In the genomic region with DNA sequence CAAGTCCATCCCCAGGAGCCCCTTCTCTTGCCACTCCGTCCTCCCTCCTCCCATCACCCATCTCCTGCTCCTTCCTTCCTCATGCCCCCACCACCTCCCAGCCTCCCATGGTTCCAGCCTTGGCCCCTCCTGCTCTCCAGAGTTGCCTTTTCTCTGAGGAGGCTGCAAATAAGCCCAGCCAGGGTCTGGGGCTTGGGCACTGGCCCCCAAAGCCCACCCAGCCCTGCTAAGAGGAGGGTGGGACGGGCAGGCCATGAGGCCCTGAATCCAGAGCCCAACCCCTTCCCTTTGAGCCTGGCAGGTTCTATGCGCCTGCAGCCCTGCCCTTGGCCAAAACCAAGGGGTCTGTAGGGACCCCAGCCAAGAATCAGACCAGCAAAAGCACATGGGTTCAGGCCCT, we compare ENCODE assay signal across 26 cellular contexts.
DNase-seq lines count a peak whose midpoint lies in the region; ATAC-seq and TF ChIP-seq lines count a peak whose summit lies in the region.
"Had no signal": no experiment of that assay in that cellular context is flagged by ENCODE, and none has a peak within 500 bp of the region (broad histone marks: within the 10 kb centered on the region; RNA-seq: fewer than 3 reads in every experiment).

No MANE protein-coding gene starts in this region.

- no peaks in the 10 kb centered on the region for H3K36me3 Mint-ChIP-seq in activated T-cell treated with anti-CD3 and anti-CD28 coated beads, Interleukin-2, amount 50 U/mL, for 24 hours (ENCODE audit: low read depth)
- no peaks in the 10 kb centered on the region for H3K36me3 Mint-ChIP-seq in neural crest cell (ENCODE audit: low read depth)
- H3K36me3 Mint-ChIP-seq in stimulated activated effector memory CD8-positive, alpha-beta T cell treated with anti-CD3 and anti-CD28 coated beads, Interleukin-12 subunit alpha, Interleukin-12 subunit beta, amount 100 ng/mL, for 72 hours = peaks cover 10% of the 10 kb centered on the region
- H3K36me3 Mint-ChIP-seq: brain, T-cell had no signal

- peak overlapping the region; percentile 60 for H3K4me3 Mint-ChIP-seq in activated T-cell treated with anti-CD3 and anti-CD28 coated beads, Interleukin-2, amount 50 U/mL, for 24 hours
- H3K4me3 Mint-ChIP-seq in neural crest cell = no peak overlapping the region
- no peak overlapping the region for H3K4me3 Mint-ChIP-seq in stimulated activated effector memory CD8-positive, alpha-beta T cell treated with anti-CD3 and anti-CD28 coated beads, Interleukin-12 subunit alpha, Interleukin-12 subunit beta, amount 100 ng/mL, for 72 hours
- H3K4me3 Mint-ChIP-seq: activated CD8-positive, alpha-beta T cell treated with anti-CD3 and anti-CD28 coated beads for 36 hours; brain; effector memory CD8-positive, alpha-beta T cell; GM23338 had no signal

- no peaks in the 10 kb centered on the region for H3K27me3 Mint-ChIP-seq in activated T-cell treated with anti-CD3 and anti-CD28 coated beads, Interleukin-2, amount 50 U/mL, for 24 hours
- H3K27me3 Mint-ChIP-seq in neural crest cell (ENCODE audit: low read depth) = no peaks in the 10 kb centered on the region
- H3K27me3 Mint-ChIP-seq: activated CD8-positive, alpha-beta T cell treated with anti-CD3 and anti-CD28 coated beads for 36 hours; activated naive CD8-positive, alpha-beta T cell treated with anti-CD3 and anti-CD28 coated beads, Interleukin-2, amount 50 U/mL, for 24 hours; brain had no signal

- H3K27ac ChIP-seq in caudate nucleus (ENCODE audit: low read depth, low read length) = peak overlapping the region; percentile 45
- peak overlapping the region; percentile 53 for H3K27ac ChIP-seq in substantia nigra (ENCODE audit: low read depth, low read length, poor library complexity, severe bottlenecking)
- H3K27ac ChIP-seq: foreskin keratinocyte, tibial artery had no signal

- H3K27ac Mint-ChIP-seq in activated T-cell treated with anti-CD3 and anti-CD28 coated beads, Interleukin-2, amount 50 U/mL, for 24 hours = peak overlapping the region; percentile 52
- peak overlapping the region; percentile 81 for H3K27ac Mint-ChIP-seq in neural crest cell (ENCODE audit: unreplicated experiment)
- no peak overlapping the region for H3K27ac Mint-ChIP-seq in stimulated activated effector memory CD8-positive, alpha-beta T cell treated with anti-CD3 and anti-CD28 coated beads, Interleukin-12 subunit alpha, Interleukin-12 subunit beta, amount 100 ng/mL, for 72 hours
- H3K27ac Mint-ChIP-seq: activated CD8-positive, alpha-beta T cell treated with anti-CD3 and anti-CD28 coated beads for 36 hours; activated naive CD8-positive, alpha-beta T cell treated with anti-CD3 and anti-CD28 coated beads, Interleukin-2, amount 50 U/mL, for 24 hours had no signal

- ATAC-seq in stimulated activated effector memory CD8-positive, alpha-beta T cell treated with anti-CD3 and anti-CD28 coated beads, Interleukin-12 subunit alpha, Interleukin-12 subunit beta, amount 100 ng/mL, for 72 hours = no peak
- ATAC-seq: activated CD8-positive, alpha-beta T cell treated with anti-CD3 and anti-CD28 coated beads for 36 hours; activated naive CD8-positive, alpha-beta T cell treated with anti-CD3 and anti-CD28 coated beads, Interleukin-2, amount 50 U/mL, for 24 hours; effector memory CD8-positive, alpha-beta T cell; esophagus mucosa; foreskin keratinocyte; GM23338; T-cell had no signal

- no peak for DNase-seq in activated T-cell treated with anti-CD3 and anti-CD28 coated beads, Interleukin-2, amount 50 U/mL, for 24 hours
- no peak for DNase-seq in activated T-cell treated with anti-CD3 and anti-CD28 coated beads, Interleukin-2, amount 50 U/mL, for 48 hours
- DNase-seq in caudate nucleus (lab: John Stamatoyannopoulos, UW) = no peak
- DNase-seq in neural crest cell (ENCODE audit: low read depth, low spot score) = no peak
- DNase-seq in substantia nigra (lab: John Stamatoyannopoulos, UW) = no peak
- DNase-seq in mucosa of gallbladder (ENCODE audit: low spot score) = no peak
- no peak for DNase-seq in stimulated activated effector memory CD8-positive, alpha-beta T cell treated with anti-CD3 and anti-CD28 coated beads, Interleukin-12 subunit alpha, Interleukin-12 subunit beta, amount 100 ng/mL, for 72 hours (ENCODE audit: low spot score in 2 of 2)
- no peak for DNase-seq in SW480 (ENCODE audit: low spot score)
- DNase-seq: 8988T; activated CD4-positive, alpha-beta T cell treated with anti-CD3 and anti-CD28 coated beads for 1 hour; activated CD8-positive, alpha-beta T cell treated with anti-CD3 and anti-CD28 coated beads for 36 hours; activated effector memory CD4-positive, alpha-beta T cell treated with anti-CD3 and anti-CD28 coated beads, Interleukin-2, amount 50 U/mL, for 16 hours; activated naive CD8-positive, alpha-beta T cell treated with anti-CD3 and anti-CD28 coated beads, Interleukin-2, amount 50 U/mL, for 24 hours; effector memory CD8-positive, alpha-beta T cell; foreskin keratinocyte; NCI-H510A; occipital lobe; SHP77 treated with DMSO at 0.1 percent for 48 hours; stimulated activated CD4-positive, alpha-beta T cell treated with anti-CD3 and anti-CD28 coated beads, Interleukin-12 subunit alpha, Interleukin-12 subunit beta, amount 100 ng/mL, for 4 hours; stimulated activated CD4-positive, alpha-beta T cell treated with anti-CD3 and anti-CD28 coated beads, Interleukin-4, amount 100 ng/mL, for 24 hours; stimulated activated naive CD4-positive, alpha-beta T cell treated with Interleukin-2 at 50 U/mL for 16 hours; T-cell had no signal

- no peak for TF ChIP-seq CTCF in neural crest cell (conservative IDR thresholded peaks at IDR 0.05)

- no peaks in the 10 kb centered on the region for H3K9me3 Mint-ChIP-seq in activated T-cell treated with anti-CD3 and anti-CD28 coated beads, Interleukin-2, amount 50 U/mL, for 24 hours
- no peaks in the 10 kb centered on the region for H3K9me3 Mint-ChIP-seq in neural crest cell
- H3K9me3 Mint-ChIP-seq in stimulated activated effector memory CD8-positive, alpha-beta T cell treated with anti-CD3 and anti-CD28 coated beads, Interleukin-12 subunit alpha, Interleukin-12 subunit beta, amount 100 ng/mL, for 72 hours = no peaks in the 10 kb centered on the region
- H3K9me3 Mint-ChIP-seq: activated CD8-positive, alpha-beta T cell treated with anti-CD3 and anti-CD28 coated beads for 36 hours; activated naive CD8-positive, alpha-beta T cell treated with anti-CD3 and anti-CD28 coated beads, Interleukin-2, amount 50 U/mL, for 24 hours; brain; effector memory CD8-positive, alpha-beta T cell; GM23338; T-cell had no signal

- peaks cover 18% of the 10 kb centered on the region for H3K4me1 Mint-ChIP-seq in activated T-cell treated with anti-CD3 and anti-CD28 coated beads, Interleukin-2, amount 50 U/mL, for 24 hours (ENCODE audit: low read depth)
- peaks cover 39% of the 10 kb centered on the region for H3K4me1 Mint-ChIP-seq in neural crest cell
- H3K4me1 Mint-ChIP-seq in stimulated activated effector memory CD8-positive, alpha-beta T cell treated with anti-CD3 and anti-CD28 coated beads, Interleukin-12 subunit alpha, Interleukin-12 subunit beta, amount 100 ng/mL, for 72 hours = peaks cover 13% of the 10 kb centered on the region
